ENCODE assay signal across 21 cellular contexts in the genomic region with DNA sequence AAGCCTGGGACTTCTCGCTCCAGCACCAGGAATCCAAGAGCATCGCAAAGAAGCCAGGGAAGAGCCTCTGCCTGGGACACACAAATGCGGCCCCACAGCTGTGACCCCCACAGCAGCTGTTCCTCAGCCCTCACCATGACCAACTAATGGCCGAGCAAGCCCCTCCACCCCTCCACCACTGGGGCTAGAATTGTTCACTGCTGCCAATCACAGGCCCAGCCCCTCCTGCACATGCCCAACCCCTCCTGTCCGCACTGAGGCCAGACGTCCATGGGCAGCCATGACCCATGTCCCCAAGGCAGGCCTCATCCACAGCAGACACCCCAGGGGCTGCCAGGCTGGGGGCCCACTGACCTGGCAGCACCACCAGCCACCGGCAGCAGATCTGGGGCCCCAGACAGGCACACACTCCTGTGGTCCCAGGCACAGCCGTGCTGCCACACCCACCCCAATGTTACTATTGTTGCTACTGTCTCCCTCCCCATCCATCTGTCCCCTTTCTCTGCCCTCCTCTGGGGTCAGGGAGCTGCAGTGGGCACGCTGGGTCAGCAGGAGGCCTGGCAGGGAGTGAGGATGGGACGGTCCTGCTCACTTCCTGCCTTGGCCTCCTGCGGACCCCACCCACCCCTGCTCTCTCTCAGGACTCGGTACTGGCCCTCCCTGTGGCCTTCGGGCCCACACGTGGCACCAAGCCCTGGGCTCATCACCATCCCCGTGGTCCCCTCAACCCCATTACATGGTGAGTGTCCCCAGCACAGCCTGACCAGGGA. TPM values are rescaled to one million over a fixed set of nuclear protein-coding genes. Genes with fewer than 3 reads are reported as not detected.
A peak's percentile ranks its signal among the peaks of the same experiment; 100 is the strongest.
DNase-seq lines count a peak whose midpoint lies in the region; ATAC-seq and TF ChIP-seq lines count a peak whose summit lies in the region.
"Had no signal": no experiment of that assay in that cellular context is flagged by ENCODE, and none has a peak within 500 bp of the region (broad histone marks: within the 10 kb centered on the region; RNA-seq: fewer than 3 reads in every experiment).

No MANE protein-coding gene starts in this region.

- H3K4me2 ChIP-seq in neuronal stem cell (ENCODE audit: insufficient read depth, low read length, poor library complexity, severe bottlenecking): no peak overlapping the region
- H3K4me2 ChIP-seq: PC-9 had no signal

- H2BK12ac ChIP-seq in neuronal stem cell (ENCODE audit: low read length): peak overlapping the region; percentile 35

- H3K9me3 ChIP-seq in WERI-Rb-1 (ENCODE audit: severe bottlenecking) (no peaks in the 10 kb centered on the region), neuronal stem cell (replicated peaks in 1 of 2; ENCODE audit: control insufficient read depth in 2 of 2, insufficient read depth in 1 of 2, low read depth in 1 of 2, low read length in 2 of 2) (no peaks in the 10 kb centered on the region)
- H3K9me3 ChIP-seq: esophagus muscularis mucosa, thoracic aorta had no signal

- H2AK5ac ChIP-seq in neuronal stem cell (ENCODE audit: low read depth, low read length): peak overlapping the region; percentile 86

- TF ChIP-seq CTCF in WERI-Rb-1 (IDR thresholded peaks at IDR 0.05; ENCODE audit: low read depth, low read length): no peak
- no peak for TF ChIP-seq CTCF in glutamatergic neuron (IDR thresholded peaks at IDR 0.05; ENCODE audit: partially characterized antibody, unreplicated experiment)

- H2BK120ac ChIP-seq in neuronal stem cell (ENCODE audit: low read depth, low read length): peak overlapping the region; percentile 65

- WGBS in neuronal stem cell (ENCODE audit: extremely low coverage in 2 of 2, insufficient read length in 2 of 2, insufficient replicate concordance in 1 of 2), 2 donors: no CpG with 5 or more reads among the region's 15 CpGs

- H3K18ac ChIP-seq in neuronal stem cell (ENCODE audit: low read length): peak overlapping the region; percentile 70

- H3K4me3 Mint-ChIP-seq in glutamatergic neuron (ENCODE audit: unreplicated experiment): peak overlapping the region; percentile 11
- H3K4me3 Mint-ChIP-seq: activated CD4-positive, alpha-beta T cell treated with anti-CD3 and anti-CD28 coated beads, Interleukin-2, amount 10 ng/mL, durations not matched to agents 7 days and 5 days; activated T-helper 17 cell treated with anti-CD3 and anti-CD28 coated beads, Interleukin-2, amount 50 U/mL, for 72 hours; mesothelial cell of epicardium; neural crest cell; T-helper 1 cell treated with Interleukin-12 subunit alpha and Interleukin-12 subunit beta and Interleukin-4 antibody, amounts not matched to agents 30 μg/mL and 1 μg/mL, for 36 hours had no signal

- H2BK15ac ChIP-seq in neuronal stem cell (ENCODE audit: low read length): peak overlapping the region; percentile 88

- H3K27ac ChIP-seq in WERI-Rb-1 (peak overlapping the region; percentile 57), neuronal stem cell (replicated peaks; ENCODE audit: low read length) (no peak overlapping the region), temporal lobe (ENCODE audit: low read depth, low read length) (peak overlapping the region; percentile 50)
- H3K27ac ChIP-seq: esophagus muscularis mucosa, PC-9, thoracic aorta had no signal

- H3K9ac ChIP-seq in neuronal stem cell (ENCODE audit: low read depth, low read length, poor library complexity): no peak overlapping the region

- H2BK5ac ChIP-seq in neuronal stem cell (ENCODE audit: low read length): peak overlapping the region; percentile 39

- peaks cover 32% of the 10 kb centered on the region for H3K4me1 Mint-ChIP-seq in glutamatergic neuron (ENCODE audit: low read depth, unreplicated experiment)
- H3K4me1 Mint-ChIP-seq: activated T-helper 17 cell treated with anti-CD3 and anti-CD28 coated beads, Interleukin-2, amount 50 U/mL, for 72 hours had no signal

- peaks cover 0 to 5% of the 10 kb centered on the region in 2 donors for H3K4me1 ChIP-seq in neuronal stem cell (ENCODE audit: control insufficient read depth in 2 of 2, insufficient read depth in 1 of 2, low read depth in 1 of 2, low read length in 2 of 2)

- H3K36me3 Mint-ChIP-seq in glutamatergic neuron (ENCODE audit: unreplicated experiment): no peaks in the 10 kb centered on the region
- H3K36me3 Mint-ChIP-seq: mesothelial cell of epicardium had no signal

- ATAC-seq in HG02571 (IDR thresholded peaks at IDR 0.05; ENCODE audit: unreplicated experiment) (no peak), HG03025 (IDR thresholded peaks at IDR 0.05; ENCODE audit: low FRiP score, unreplicated experiment) (no peak)
- ATAC-seq: activated T-helper 17 cell treated with anti-CD3 and anti-CD28 coated beads, Interleukin-2, amount 50 U/mL, for 72 hours had no signal

- peaks cover 3% of the 10 kb centered on the region for H3K9me3 Mint-ChIP-seq in glutamatergic neuron (ENCODE audit: unreplicated experiment)
- H3K9me3 Mint-ChIP-seq: activated CD4-positive, alpha-beta T cell treated with anti-CD3 and anti-CD28 coated beads, Interleukin-2, amount 10 ng/mL, durations not matched to agents 7 days and 5 days; activated T-helper 17 cell treated with anti-CD3 and anti-CD28 coated beads, Interleukin-2, amount 50 U/mL, for 72 hours; mesothelial cell of epicardium; neural crest cell; T-helper 1 cell treated with Interleukin-12 subunit alpha and Interleukin-12 subunit beta and Interleukin-4 antibody, amounts not matched to agents 30 μg/mL and 1 μg/mL, for 36 hours had no signal

- H2AFZ ChIP-seq in neuronal stem cell (ENCODE audit: low read length): no peak overlapping the region
- H2AFZ ChIP-seq: PC-9 had no signal

- H3K23ac ChIP-seq in neuronal stem cell (ENCODE audit: low read depth, low read length, poor library complexity): peak overlapping the region; percentile 32

- H4K8ac ChIP-seq in neuronal stem cell (ENCODE audit: low read depth, low read length): no peak overlapping the region

- no peaks in the 10 kb centered on the region for H3K36me3 ChIP-seq in WERI-Rb-1
- no peaks in the 10 kb centered on the region for H3K36me3 ChIP-seq in neuronal stem cell (replicated peaks in 1 of 2; ENCODE audit: control insufficient read depth in 2 of 2, insufficient read depth in 2 of 2, low read length in 2 of 2)
- H3K36me3 ChIP-seq: esophagus muscularis mucosa, thoracic aorta had no signal

- H4K91ac ChIP-seq in neuronal stem cell (ENCODE audit: low read depth, low read length, poor library complexity): no peak overlapping the region

- DNase-seq in WERI-Rb-1 (peak; percentile 11), glutamatergic neuron (no peak), neuronal stem cell (ENCODE audit: low spot score) (no peak), HUDEP-2 (lab: John Stamatoyannopoulos, UW; ENCODE audit: unreplicated experiment in 76 of 76) (no peak)
- DNase-seq: activated CD4-positive, alpha-beta T cell treated with anti-CD3 and anti-CD28 coated beads, Interleukin-2, amount 10 ng/mL, durations not matched to agents 7 days and 5 days; effector CD4-positive, alpha-beta T cell; NCI-H1048; NCI-H1930; NCI-H226; PC-9 had no signal

- H3K4me3 ChIP-seq in WERI-Rb-1 (ENCODE audit: low read depth, low read length) (no peak overlapping the region), neuronal stem cell (ENCODE audit: low read length in 2 of 2) (peak overlapping the region in 1 of 2 donors; percentile 27)
- H3K4me3 ChIP-seq: esophagus muscularis mucosa, PC-9, thoracic aorta had no signal

- peak overlapping the region; percentile 17 for H3K14ac ChIP-seq in neuronal stem cell (ENCODE audit: low read length)

- H3K27ac Mint-ChIP-seq in glutamatergic neuron (ENCODE audit: unreplicated experiment): peak overlapping the region; percentile 87
- H3K27ac Mint-ChIP-seq: activated T-helper 17 cell treated with anti-CD3 and anti-CD28 coated beads, Interleukin-2, amount 50 U/mL, for 72 hours; mesothelial cell of epicardium; T-helper 1 cell treated with Interleukin-12 subunit alpha and Interleukin-12 subunit beta and Interleukin-4 antibody, amounts not matched to agents 30 μg/mL and 1 μg/mL, for 36 hours had no signal

- no peaks in the 10 kb centered on the region for H3K27me3 ChIP-seq in WERI-Rb-1 (ENCODE audit: insufficient read depth, low read depth, severe bottlenecking)
- H3K27me3 ChIP-seq in neuronal stem cell (ENCODE audit: control insufficient read depth in 3 of 3, insufficient read depth in 3 of 3, low read depth in 1 of 3, low read length in 3 of 3): peaks cover 0 to 48% (median 0%) of the 10 kb centered on the region in 3 experiments
- H3K27me3 ChIP-seq: esophagus muscularis mucosa had no signal

- peak overlapping the region; percentile 71 for H3K4ac ChIP-seq in neuronal stem cell (ENCODE audit: low read length)

- no peaks in the 10 kb centered on the region for H3K79me1 ChIP-seq in neuronal stem cell (ENCODE audit: low read depth, low read length)

- H3K27me3 Mint-ChIP-seq in glutamatergic neuron (ENCODE audit: unreplicated experiment): peaks cover 9% of the 10 kb centered on the region
- H3K27me3 Mint-ChIP-seq: activated CD4-positive, alpha-beta T cell treated with anti-CD3 and anti-CD28 coated beads, Interleukin-2, amount 10 ng/mL, durations not matched to agents 7 days and 5 days; activated T-helper 17 cell treated with anti-CD3 and anti-CD28 coated beads, Interleukin-2, amount 50 U/mL, for 72 hours had no signal

RNA-seq across cellular contexts. Expression of a gene that starts 56.0 kb away (rescaled TPM):
- total RNA-seq in glutamatergic neuron (ENCODE audit: unreplicated experiment) (4.8 TPM), temporal lobe (5.7 TPM)
- 0.15 TPM for polyA plus RNA-seq in neuronal stem cell (2013, experiment 1 of 2)
- polyA plus RNA-seq in neuronal stem cell (2013, experiment 2 of 2): 0.12 TPM

RNA-seq across cellular contexts. Expression of a gene that starts 56.3 kb away (rescaled TPM):
- total RNA-seq in glutamatergic neuron (ENCODE audit: unreplicated experiment): not detected
- polyA plus RNA-seq in neuronal stem cell (2013, experiment 1 of 2): not detected
- polyA plus RNA-seq in neuronal stem cell (2013, experiment 2 of 2): not detected
- not detected for total RNA-seq in temporal lobe
- total RNA-seq: activated CD4-positive, alpha-beta T cell treated with anti-CD3 and anti-CD28 coated beads, Interleukin-2, amount 10 ng/mL, durations not matched to agents 7 days and 5 days; cardiac septum; LHCN-M2; mesothelial cell of epicardium; neural crest cell; thoracic aorta had no signal
